In the genomic region with DNA sequence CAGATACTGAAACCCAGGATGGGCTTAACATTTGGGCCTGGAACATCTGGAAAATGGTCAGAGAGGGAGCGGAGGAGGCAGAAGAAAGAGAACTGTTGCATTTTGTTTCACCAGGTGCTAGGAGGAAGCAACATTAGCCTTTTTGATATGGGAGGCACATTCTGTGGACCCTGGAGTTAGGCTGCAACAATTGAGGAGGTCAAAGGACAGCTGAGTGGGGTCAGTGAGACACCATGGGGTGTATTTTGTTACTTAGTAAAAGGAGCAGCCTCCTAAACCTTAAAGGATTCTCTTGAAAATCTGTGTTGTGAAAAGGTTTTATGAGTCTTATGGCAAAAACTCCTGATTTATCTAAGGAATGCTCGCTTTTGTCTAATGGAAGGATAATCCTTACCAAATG, we compare ENCODE assay signal across 1 cellular context.
TF ChIP-seq lines count a peak whose summit lies in the region.

No MANE protein-coding gene starts in this region.

TF ChIP-seq in WTC11, 78 proteins besides CTCF, POLR2A, EP300 and RAD21 (continued from another document):
- TF ChIP-seq, protein P1, sequence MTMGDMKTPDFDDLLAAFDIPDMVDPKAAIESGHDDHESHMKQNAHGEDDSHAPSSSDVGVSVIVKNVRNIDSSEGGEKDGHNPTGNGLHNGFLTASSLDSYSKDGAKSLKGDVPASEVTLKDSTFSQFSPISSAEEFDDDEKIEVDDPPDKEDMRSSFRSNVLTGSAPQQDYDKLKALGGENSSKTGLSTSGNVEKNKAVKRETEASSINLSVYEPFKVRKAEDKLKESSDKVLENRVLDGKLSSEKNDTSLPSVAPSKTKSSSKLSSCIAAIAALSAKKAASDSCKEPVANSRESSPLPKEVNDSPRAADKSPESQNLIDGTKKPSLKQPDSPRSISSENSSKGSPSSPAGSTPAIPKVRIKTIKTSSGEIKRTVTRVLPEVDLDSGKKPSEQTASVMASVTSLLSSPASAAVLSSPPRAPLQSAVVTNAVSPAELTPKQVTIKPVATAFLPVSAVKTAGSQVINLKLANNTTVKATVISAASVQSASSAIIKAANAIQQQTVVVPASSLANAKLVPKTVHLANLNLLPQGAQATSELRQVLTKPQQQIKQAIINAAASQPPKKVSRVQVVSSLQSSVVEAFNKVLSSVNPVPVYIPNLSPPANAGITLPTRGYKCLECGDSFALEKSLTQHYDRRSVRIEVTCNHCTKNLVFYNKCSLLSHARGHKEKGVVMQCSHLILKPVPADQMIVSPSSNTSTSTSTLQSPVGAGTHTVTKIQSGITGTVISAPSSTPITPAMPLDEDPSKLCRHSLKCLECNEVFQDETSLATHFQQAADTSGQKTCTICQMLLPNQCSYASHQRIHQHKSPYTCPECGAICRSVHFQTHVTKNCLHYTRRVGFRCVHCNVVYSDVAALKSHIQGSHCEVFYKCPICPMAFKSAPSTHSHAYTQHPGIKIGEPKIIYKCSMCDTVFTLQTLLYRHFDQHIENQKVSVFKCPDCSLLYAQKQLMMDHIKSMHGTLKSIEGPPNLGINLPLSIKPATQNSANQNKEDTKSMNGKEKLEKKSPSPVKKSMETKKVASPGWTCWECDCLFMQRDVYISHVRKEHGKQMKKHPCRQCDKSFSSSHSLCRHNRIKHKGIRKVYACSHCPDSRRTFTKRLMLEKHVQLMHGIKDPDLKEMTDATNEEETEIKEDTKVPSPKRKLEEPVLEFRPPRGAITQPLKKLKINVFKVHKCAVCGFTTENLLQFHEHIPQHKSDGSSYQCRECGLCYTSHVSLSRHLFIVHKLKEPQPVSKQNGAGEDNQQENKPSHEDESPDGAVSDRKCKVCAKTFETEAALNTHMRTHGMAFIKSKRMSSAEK (CRISPR knock-in tag; IDR thresholded peaks at IDR 0.05; ENCODE audit: borderline replicate concordance): no peak
- TF ChIP-seq NFE2L1 (CRISPR knock-in tag; IDR thresholded peaks at IDR 0.05) (no peak), CREM (CRISPR knock-in tag; IDR thresholded peaks at IDR 0.05) (no peak), FOXP1 (CRISPR knock-in tag; IDR thresholded peaks at IDR 0.05; ENCODE audit: borderline replicate concordance) (no peak)
- TF ChIP-seq, protein P2, sequence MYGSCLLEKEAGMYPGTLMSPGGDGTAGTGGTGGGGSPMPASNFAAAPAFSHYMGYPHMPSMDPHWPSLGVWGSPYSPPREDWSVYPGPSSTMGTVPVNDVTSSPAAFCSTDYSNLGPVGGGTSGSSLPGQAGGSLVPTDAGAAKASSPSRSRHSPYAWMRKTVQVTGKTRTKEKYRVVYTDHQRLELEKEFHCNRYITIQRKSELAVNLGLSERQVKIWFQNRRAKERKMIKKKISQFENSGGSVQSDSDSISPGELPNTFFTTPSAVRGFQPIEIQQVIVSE (CRISPR knock-in tag; IDR thresholded peaks at IDR 0.05; ENCODE audit: borderline replicate concordance): no peak
- TF ChIP-seq, protein P3, sequence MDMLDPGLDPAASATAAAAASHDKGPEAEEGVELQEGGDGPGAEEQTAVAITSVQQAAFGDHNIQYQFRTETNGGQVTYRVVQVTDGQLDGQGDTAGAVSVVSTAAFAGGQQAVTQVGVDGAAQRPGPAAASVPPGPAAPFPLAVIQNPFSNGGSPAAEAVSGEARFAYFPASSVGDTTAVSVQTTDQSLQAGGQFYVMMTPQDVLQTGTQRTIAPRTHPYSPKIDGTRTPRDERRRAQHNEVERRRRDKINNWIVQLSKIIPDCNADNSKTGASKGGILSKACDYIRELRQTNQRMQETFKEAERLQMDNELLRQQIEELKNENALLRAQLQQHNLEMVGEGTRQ (CRISPR knock-in tag; IDR thresholded peaks at IDR 0.05): no peak
- TF ChIP-seq, protein P4, sequence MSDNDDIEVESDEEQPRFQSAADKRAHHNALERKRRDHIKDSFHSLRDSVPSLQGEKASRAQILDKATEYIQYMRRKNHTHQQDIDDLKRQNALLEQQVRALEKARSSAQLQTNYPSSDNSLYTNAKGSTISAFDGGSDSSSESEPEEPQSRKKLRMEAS (CRISPR knock-in tag; IDR thresholded peaks at IDR 0.05): no peak
- TF ChIP-seq, protein P5, sequence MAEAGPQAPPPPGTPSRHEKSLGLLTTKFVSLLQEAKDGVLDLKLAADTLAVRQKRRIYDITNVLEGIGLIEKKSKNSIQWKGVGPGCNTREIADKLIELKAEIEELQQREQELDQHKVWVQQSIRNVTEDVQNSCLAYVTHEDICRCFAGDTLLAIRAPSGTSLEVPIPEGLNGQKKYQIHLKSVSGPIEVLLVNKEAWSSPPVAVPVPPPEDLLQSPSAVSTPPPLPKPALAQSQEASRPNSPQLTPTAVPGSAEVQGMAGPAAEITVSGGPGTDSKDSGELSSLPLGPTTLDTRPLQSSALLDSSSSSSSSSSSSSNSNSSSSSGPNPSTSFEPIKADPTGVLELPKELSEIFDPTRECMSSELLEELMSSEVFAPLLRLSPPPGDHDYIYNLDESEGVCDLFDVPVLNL (CRISPR knock-in tag; IDR thresholded peaks at IDR 0.05; ENCODE audit: borderline replicate concordance, low read depth): no peak
TF ChIP-seq in WTC11: peak in this region for 0.
